Comparison of ENCODE assay signal across 18 cellular contexts in genomic region chr15:71600237-71600636, GRCh38.
DNase-seq lines count a peak whose midpoint lies in the region; ATAC-seq, FAIRE-seq and TF ChIP-seq lines count a peak whose summit lies in the region.
"Had no signal": no experiment of that assay in that cellular context is flagged by ENCODE, and none has a peak within 500 bp of the region (broad histone marks: within the 10 kb centered on the region; RNA-seq: fewer than 3 reads in every experiment).

No MANE protein-coding gene starts in this region.

- H3K9ac ChIP-seq in neuronal stem cell (ENCODE audit: low read depth, low read length, poor library complexity) = no peak overlapping the region

- H3K36me3 ChIP-seq in SJCRH30 (no peaks in the 10 kb centered on the region), hepatocyte (replicated peaks; ENCODE audit: insufficient read depth, low read depth) (no peaks in the 10 kb centered on the region), neuronal stem cell (replicated peaks in 1 of 2; ENCODE audit: control insufficient read depth in 2 of 2, insufficient read depth in 2 of 2, low read length in 2 of 2) (no peaks in the 10 kb centered on the region)
- H3K36me3 ChIP-seq: SJSA1 had no signal

- H2BK120ac ChIP-seq in neuronal stem cell (ENCODE audit: low read depth, low read length) = no peak overlapping the region

- DNase-seq in A549 (ENCODE audit: low read depth in 1 of 2, low spot score in 1 of 2) (peak in 1 of 2 experiments; percentile 24), SJCRH30 (no peak), hepatocyte (ENCODE audit: low spot score) (no peak), neuronal stem cell (ENCODE audit: low spot score) (no peak), lower leg skin (ENCODE audit: low spot score in 2 of 2) (no peak), SW480 (ENCODE audit: low spot score) (no peak)
- no peak for DNase-seq in CD4-positive, alpha-beta T cell
- no peak for DNase-seq in central memory CD4-positive, alpha-beta T cell
- DNase-seq: DMS79, KBM-7, NCI-H1092, NCI-H1436, NCI-H187 treated with DMSO at 0.1 percent for 48 hours, NCI-H510A had no signal

- H3K4me2 ChIP-seq in A549 = peak overlapping the region; percentile 48
- no peak overlapping the region for H3K4me2 ChIP-seq in hepatocyte
- H3K4me2 ChIP-seq in neuronal stem cell (ENCODE audit: insufficient read depth, low read length, poor library complexity, severe bottlenecking) = no peak overlapping the region

- H4K8ac ChIP-seq in neuronal stem cell (ENCODE audit: low read depth, low read length) = no peak overlapping the region

- H3K4me3 Mint-ChIP-seq in CD4-positive, alpha-beta T cell = no peak overlapping the region

- H3K79me2 ChIP-seq in hepatocyte = no peaks in the 10 kb centered on the region

- no peak overlapping the region for H3K18ac ChIP-seq in neuronal stem cell (ENCODE audit: low read length)

- H3K4me3 ChIP-seq in A549 (no peak overlapping the region), SJCRH30 (no peak overlapping the region), hepatocyte (no peak overlapping the region), neuronal stem cell (ENCODE audit: low read length in 2 of 2) (no peak overlapping the region), lower leg skin (ENCODE audit: low read depth, poor library complexity, severe bottlenecking) (no peak overlapping the region)
- H3K4me3 ChIP-seq: SJSA1 had no signal

- CTCF ChIA-PET in A549 (lab: Yijun Ruan, JAX) = interaction anchor here (1.1 kb wide), 1 partner anchor 20 kb away, joined by 3 read pairs; no protein-coding TSS in a partner anchor
- CTCF ChIA-PET in CD4-positive, alpha-beta T cell (lab: Charles Lee) = no interaction called here

- no peak overlapping the region for H3K14ac ChIP-seq in neuronal stem cell (ENCODE audit: low read length)

- no peaks in the 10 kb centered on the region for H3K4me1 Mint-ChIP-seq in CD4-positive, alpha-beta T cell (ENCODE audit: low read depth)

- no peak overlapping the region for H2BK15ac ChIP-seq in neuronal stem cell (ENCODE audit: low read length)

- no peak for TF ChIP-seq EP300 in A549 (IDR thresholded peaks at IDR 0.05)

- WGBS in A549 (ENCODE audit: missing lambda C conversion rate) = 4% methylated on average over 1 of the region's 1 CpG
- WGBS in hepatocyte (ENCODE audit: low lambda C conversion rate, missing lambda C conversion rate) = 48% methylated on average over 1 of the region's 1 CpG
- no CpG with 5 or more reads among the region's 1 CpG for WGBS in neuronal stem cell (ENCODE audit: extremely low coverage in 2 of 2, insufficient read length in 2 of 2, insufficient replicate concordance in 1 of 2), 2 donors
- WGBS in lower leg skin, 2 donors = 54 to 73% methylated on average over 1 of the region's 1 CpG

- peaks cover 27% of the 10 kb centered on the region for H3K27me3 Mint-ChIP-seq in CD4-positive, alpha-beta T cell

- H3K4ac ChIP-seq in neuronal stem cell (ENCODE audit: low read length) = no peak overlapping the region

- no peak overlapping the region for H2AK5ac ChIP-seq in neuronal stem cell (ENCODE audit: low read depth, low read length)

- no peaks in the 10 kb centered on the region for H4K20me1 ChIP-seq in hepatocyte (ENCODE audit: insufficient read depth, poor library complexity, severe bottlenecking)

- peaks cover 41% of the 10 kb centered on the region for H3K4me1 ChIP-seq in A549
- peaks cover 20% of the 10 kb centered on the region for H3K4me1 ChIP-seq in SJCRH30
- H3K4me1 ChIP-seq in hepatocyte (ENCODE audit: insufficient read depth) = peaks cover 35% of the 10 kb centered on the region
- H3K4me1 ChIP-seq in neuronal stem cell (ENCODE audit: control insufficient read depth in 2 of 2, insufficient read depth in 1 of 2, low read depth in 1 of 2, low read length in 2 of 2) = peaks cover 9 to 16% of the 10 kb centered on the region in 2 donors

- H3K27ac ChIP-seq in A549 = peak overlapping the region in 1 of 2 experiments; percentile 49; a peak in 3 of 6 replicates
- peak overlapping the region; percentile 80 for H3K27ac ChIP-seq in SJCRH30
- H3K27ac ChIP-seq in hepatocyte = peak overlapping the region; percentile 70
- H3K27ac ChIP-seq in neuronal stem cell (replicated peaks; ENCODE audit: low read length) = peak overlapping the region; percentile 2
- H3K27ac ChIP-seq in CD4-positive, alpha-beta T cell (ENCODE audit: low read depth, low read length) = no peak overlapping the region
- H3K27ac ChIP-seq: C4-2B, SJSA1 had no signal

- H2BK5ac ChIP-seq in neuronal stem cell (ENCODE audit: low read length) = no peak overlapping the region

- FAIRE-seq in A549 (lab: Jason Lieb, UNC) = peak; percentile 93
- FAIRE-seq: H54 had no signal

- no peaks in the 10 kb centered on the region for H3K9me2 ChIP-seq in hepatocyte (replicated peaks; ENCODE audit: insufficient read depth)

- no peak for TF ChIP-seq POLR2A in A549 (IDR thresholded peaks at IDR 0.05; ENCODE audit: low read length)
- TF ChIP-seq POLR2A in lower leg skin (IDR thresholded peaks at IDR 0.05) = no peak

- H4K91ac ChIP-seq in neuronal stem cell (ENCODE audit: low read depth, low read length, poor library complexity) = no peak overlapping the region

- POLR2A ChIA-PET in A549 (lab: Yijun Ruan, JAX) = no interaction called here
- POLR2A ChIA-PET in CD4-positive, alpha-beta T cell (lab: Charles Lee) = no interaction called here

- no peak overlapping the region for H3K23ac ChIP-seq in neuronal stem cell (ENCODE audit: low read depth, low read length, poor library complexity)

- H3K9me3 Mint-ChIP-seq in CD4-positive, alpha-beta T cell = no peaks in the 10 kb centered on the region

- no peaks in the 10 kb centered on the region for H3K36me3 Mint-ChIP-seq in CD4-positive, alpha-beta T cell (ENCODE audit: low read depth)

- intact Hi-C loops in CD4-positive, alpha-beta T cell (cut with DNase I, micrococcal nuclease) = no loop called here
- intact Hi-C loops in lower leg skin (cut with DNase I; ENCODE audit: low total_unique reads) = no loop called here

- H3K9me3 ChIP-seq in A549 = no peaks in the 10 kb centered on the region
- peaks cover 6% of the 10 kb centered on the region; the same call in 1 of the 2 replicates for H3K9me3 ChIP-seq in SJCRH30 (replicated peaks)
- no peaks in the 10 kb centered on the region for H3K9me3 ChIP-seq in hepatocyte (ENCODE audit: low read depth)
- H3K9me3 ChIP-seq in neuronal stem cell (replicated peaks in 1 of 2; ENCODE audit: control insufficient read depth in 2 of 2, insufficient read depth in 1 of 2, low read depth in 1 of 2, low read length in 2 of 2) = peaks cover 2 to 5% of the 10 kb centered on the region in 2 donors
- H3K9me3 ChIP-seq in CD4-positive, alpha-beta T cell (ENCODE audit: control insufficient read depth, low read length) = no peaks in the 10 kb centered on the region
- H3K9me3 ChIP-seq: SJSA1 had no signal

- H3K79me1 ChIP-seq in neuronal stem cell (ENCODE audit: low read depth, low read length) = no peaks in the 10 kb centered on the region

- TF ChIP-seq CTCF in A549 (IDR thresholded peaks at IDR 0.05) = no peak
- no peak for TF ChIP-seq CTCF in hepatocyte (IDR thresholded peaks at IDR 0.05; ENCODE audit: poor library complexity)
- no peak for TF ChIP-seq CTCF in CD4-positive, alpha-beta T cell (IDR thresholded peaks at IDR 0.05)
- TF ChIP-seq CTCF in lower leg skin (IDR thresholded peaks at IDR 0.05) = no peak

- no peak overlapping the region for H3K27ac Mint-ChIP-seq in CD4-positive, alpha-beta T cell

- ATAC-seq in A549 = peak; percentile 32 to 73; a peak in 4 of 6 replicates
- no peak for ATAC-seq in CD4-positive, alpha-beta T cell (ENCODE audit: poor library complexity)
- ATAC-seq: Panc1 had no signal

- no peak overlapping the region for H2BK12ac ChIP-seq in neuronal stem cell (ENCODE audit: low read length)

- H2AFZ ChIP-seq in hepatocyte = no peak overlapping the region
- no peak overlapping the region for H2AFZ ChIP-seq in neuronal stem cell (ENCODE audit: low read length)

- H3K27me3 ChIP-seq in SJCRH30 = no peaks in the 10 kb centered on the region
- H3K27me3 ChIP-seq in hepatocyte = no peaks in the 10 kb centered on the region
- H3K27me3 ChIP-seq in neuronal stem cell (ENCODE audit: control insufficient read depth in 3 of 3, insufficient read depth in 3 of 3, low read depth in 1 of 3, low read length in 3 of 3) = no peaks in the 10 kb centered on the region
- H3K27me3 ChIP-seq in CD4-positive, alpha-beta T cell (ENCODE audit: control insufficient read depth, insufficient read depth, low read length) = no peaks in the 10 kb centered on the region
- H3K27me3 ChIP-seq: SJSA1 had no signal

- no peak for TF ChIP-seq RAD21 in A549 (conservative IDR thresholded peaks at IDR 0.05 in 1 of 2, IDR thresholded peaks at IDR 0.05 in 1 of 2)

TF ChIP-seq in A549, 52 proteins besides CTCF, POLR2A, EP300 and RAD21:
- no peak for TF ChIP-seq KDM5A (IDR thresholded peaks at IDR 0.05)
- no peak for TF ChIP-seq JUNB (IDR thresholded peaks at IDR 0.05)
- TF ChIP-seq NFE2L2 (conservative IDR thresholded peaks at IDR 0.05; ENCODE audit: low read length) = no peak
- TF ChIP-seq NR3C1 (IDR thresholded peaks at IDR 0.05) = no peak
- no peak for TF ChIP-seq BCL3 (IDR thresholded peaks at IDR 0.05)
